Comparison of ENCODE assay signal across 23 cellular contexts in the genomic region with DNA sequence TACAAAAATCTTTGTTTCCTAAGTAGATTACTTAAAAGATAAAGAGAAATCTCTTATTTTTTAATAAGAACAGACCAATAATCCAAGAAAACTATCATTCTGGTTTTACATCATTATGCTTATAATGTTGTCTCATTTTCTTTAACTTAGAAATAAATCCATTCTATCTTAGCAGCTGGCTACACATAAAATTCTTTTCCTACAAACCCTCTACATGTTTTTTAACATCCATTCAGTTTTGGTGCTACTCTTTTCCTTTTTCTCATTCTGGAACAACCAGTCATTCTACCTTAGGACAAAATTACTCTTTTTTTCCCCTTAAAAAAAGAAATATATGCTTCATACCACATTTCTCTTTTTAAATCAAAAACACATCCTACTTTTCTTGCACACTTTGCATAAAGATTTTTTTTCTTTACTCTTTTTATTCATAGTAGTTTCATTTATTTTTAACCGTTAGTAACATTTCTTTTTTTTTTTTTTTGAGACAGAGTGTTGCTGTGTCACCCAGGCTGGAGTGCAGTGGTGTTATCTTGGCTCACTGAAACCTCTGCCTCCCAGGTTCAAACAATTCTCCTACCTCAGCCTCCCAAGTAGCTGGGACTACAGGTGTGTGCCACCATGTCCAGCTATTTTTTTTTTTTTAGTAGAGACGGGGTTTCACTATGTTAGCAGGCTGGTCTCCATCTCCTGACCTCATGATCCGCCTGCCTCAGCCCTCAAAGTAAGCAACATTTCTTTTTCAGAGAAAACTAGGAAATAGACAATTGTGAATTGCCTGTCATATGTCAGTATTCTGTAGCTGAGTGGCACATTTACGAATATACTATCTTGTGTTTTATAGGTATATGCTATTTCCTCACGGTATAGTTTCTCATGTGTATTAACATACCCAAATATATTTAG.
"Had no signal": no experiment of that assay in that cellular context is flagged by ENCODE, and none has a peak within 500 bp of the region (broad histone marks: within the 10 kb centered on the region; RNA-seq: fewer than 3 reads in every experiment).

No MANE protein-coding gene starts in this region.

- H3K36me3 ChIP-seq: esophagus squamous epithelium, left lung, neutrophil, pancreas, right lobe of liver, suprapubic skin, transverse colon, upper lobe of right lung, uterus had no signal

- H3K27ac ChIP-seq: coronary artery, esophagus squamous epithelium, left lung, neutrophil, pancreas, right lobe of liver, suprapubic skin, transverse colon, upper lobe of right lung, uterus had no signal

- FAIRE-seq: islet of Langerhans had no signal

- H3K9me3 ChIP-seq: neutrophil, pancreas, right lobe of liver, suprapubic skin, uterus had no signal

- H3K4me1 ChIP-seq: esophagus squamous epithelium, left lung, pancreas, right lobe of liver, suprapubic skin, transverse colon, upper lobe of right lung, uterus had no signal

- DNase-seq: dermis blood vessel endothelial cell; effector memory CD4-positive, alpha-beta T cell; erythroblast; esophagus squamous epithelium; foreskin melanocyte; left cardiac atrium; left lung; mesenchymal stem cell; mucosa of descending colon; naive B cell; pancreas; right lobe of liver; small intestine; stimulated activated CD4-positive, alpha-beta T cell treated with anti-CD3 and anti-CD28 coated beads, Interleukin-15, amount 100 ng/mL, for 24 hours; stimulated activated CD4-positive, alpha-beta T cell treated with anti-CD3 and anti-CD28 coated beads, Interleukin-2, amount 100 ng/mL, for 48 hours; stimulated activated naive B cell treated with anti-CD40 and anti-IgM and Interleukin-4, amounts not matched to agents 10 μg/mL and 1 μg/mL and 100 μg/mL, for 72 hours; transverse colon; upper lobe of right lung; uterus had no signal

- H3K4me3 ChIP-seq: coronary artery, esophagus squamous epithelium, left lung, mucosa of descending colon, pancreas, right lobe of liver, suprapubic skin, transverse colon, upper lobe of right lung, uterus had no signal

- H3K27me3 ChIP-seq: esophagus squamous epithelium, left lung, neutrophil, pancreas, right lobe of liver, suprapubic skin, transverse colon, upper lobe of right lung, uterus had no signal
